In the genomic region with DNA sequence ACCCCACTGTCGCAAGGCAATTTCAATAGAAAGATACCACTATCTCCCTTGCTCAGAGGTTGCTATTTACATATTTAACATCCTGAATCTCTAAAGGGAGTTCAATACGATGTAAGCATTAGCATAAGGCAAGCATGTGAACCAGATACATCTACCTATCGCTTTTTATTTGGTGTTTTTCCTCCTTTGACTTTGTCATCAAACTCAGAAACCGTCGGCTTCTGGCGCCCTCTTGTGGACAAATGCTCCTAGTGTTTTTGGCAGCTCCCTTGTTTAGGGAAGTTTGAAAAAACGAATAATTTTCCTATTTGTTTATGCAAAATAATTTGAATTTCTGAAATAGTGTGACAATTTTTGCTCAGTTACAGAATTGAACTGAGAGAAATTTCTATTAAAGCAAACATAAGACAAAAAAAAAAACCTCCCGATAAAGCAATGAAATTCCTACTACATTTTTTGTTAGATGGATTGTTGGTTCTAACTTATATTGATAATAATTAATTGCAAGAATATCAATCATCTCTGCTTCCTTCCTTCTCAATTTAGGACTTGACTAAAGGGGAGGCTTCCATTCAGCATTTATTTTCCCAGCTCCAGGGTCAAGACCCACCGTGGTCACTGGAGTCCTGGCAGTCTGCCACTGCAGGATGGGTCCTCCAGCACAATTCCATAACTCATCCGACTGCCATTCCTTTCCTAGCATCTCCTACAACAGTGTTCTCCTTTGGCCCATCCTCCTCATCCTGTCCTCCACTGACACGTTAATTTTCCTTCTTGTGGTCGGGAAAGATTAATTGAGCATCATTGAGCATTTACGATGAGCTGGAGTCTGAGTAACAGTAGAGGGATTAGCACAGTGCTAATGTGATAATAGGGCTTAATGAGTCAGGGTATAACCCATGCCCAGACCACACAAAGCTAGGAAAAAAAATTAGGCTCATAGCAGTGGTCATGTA, we compare ENCODE assay signal across 1 cellular context.
TF ChIP-seq lines count a peak whose summit lies in the region.

No MANE protein-coding gene starts in this region.

TF ChIP-seq in K562, 482 proteins besides CTCF, POLR2A, EP300 and RAD21 (continued from another document):
- TF ChIP-seq, protein P1, sequence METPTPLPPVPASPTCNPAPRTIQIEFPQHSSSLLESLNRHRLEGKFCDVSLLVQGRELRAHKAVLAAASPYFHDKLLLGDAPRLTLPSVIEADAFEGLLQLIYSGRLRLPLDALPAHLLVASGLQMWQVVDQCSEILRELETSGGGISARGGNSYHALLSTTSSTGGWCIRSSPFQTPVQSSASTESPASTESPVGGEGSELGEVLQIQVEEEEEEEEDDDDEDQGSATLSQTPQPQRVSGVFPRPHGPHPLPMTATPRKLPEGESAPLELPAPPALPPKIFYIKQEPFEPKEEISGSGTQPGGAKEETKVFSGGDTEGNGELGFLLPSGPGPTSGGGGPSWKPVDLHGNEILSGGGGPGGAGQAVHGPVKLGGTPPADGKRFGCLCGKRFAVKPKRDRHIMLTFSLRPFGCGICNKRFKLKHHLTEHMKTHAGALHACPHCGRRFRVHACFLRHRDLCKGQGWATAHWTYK (CRISPR knock-in tag; IDR thresholded peaks at IDR 0.05), result no peak
- no peak for TF ChIP-seq ATF1 (CRISPR knock-in tag; IDR thresholded peaks at IDR 0.05)
- TF ChIP-seq ATF1 (tag; IDR thresholded peaks at IDR 0.05), result peak; percentile 25; the same call in 1 of the 2 replicates
- no peak for TF ChIP-seq GABPB2 (CRISPR knock-in tag; conservative IDR thresholded peaks at IDR 0.05)
- no peak for TF ChIP-seq RBM25 (IDR thresholded peaks at IDR 0.05; ENCODE audit: low read depth, low read length, severe bottlenecking)
- TF ChIP-seq, protein P2, sequence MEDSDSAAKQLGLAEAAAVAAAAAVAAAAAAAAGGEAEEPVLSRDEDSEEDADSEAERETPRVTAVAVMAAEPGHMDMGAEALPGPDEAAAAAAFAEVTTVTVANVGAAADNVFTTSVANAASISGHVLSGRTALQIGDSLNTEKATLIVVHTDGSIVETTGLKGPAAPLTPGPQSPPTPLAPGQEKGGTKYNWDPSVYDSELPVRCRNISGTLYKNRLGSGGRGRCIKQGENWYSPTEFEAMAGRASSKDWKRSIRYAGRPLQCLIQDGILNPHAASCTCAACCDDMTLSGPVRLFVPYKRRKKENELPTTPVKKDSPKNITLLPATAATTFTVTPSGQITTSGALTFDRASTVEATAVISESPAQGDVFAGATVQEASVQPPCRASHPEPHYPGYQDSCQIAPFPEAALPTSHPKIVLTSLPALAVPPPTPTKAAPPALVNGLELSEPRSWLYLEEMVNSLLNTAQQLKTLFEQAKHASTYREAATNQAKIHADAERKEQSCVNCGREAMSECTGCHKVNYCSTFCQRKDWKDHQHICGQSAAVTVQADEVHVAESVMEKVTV (CRISPR knock-in tag; IDR thresholded peaks at IDR 0.05), result peak; percentile 63; the same call in 1 of the 2 replicates
- no peak for TF ChIP-seq ZNF274 (IDR thresholded peaks at IDR 0.05; ENCODE audit: borderline replicate concordance, low read depth, low read length)
- TF ChIP-seq HDGF (IDR thresholded peaks at IDR 0.05), result no peak
- no peak for TF ChIP-seq KHSRP (IDR thresholded peaks at IDR 0.05)
- no peak for TF ChIP-seq ZNF133 (CRISPR knock-in tag; IDR thresholded peaks at IDR 0.05)
- no peak for TF ChIP-seq ZFX (CRISPR knock-in tag; IDR thresholded peaks at IDR 0.05)
- TF ChIP-seq CHD1 (IDR thresholded peaks at IDR 0.05; ENCODE audit: low read length), result no peak
- TF ChIP-seq FOXK1 (CRISPR knock-in tag; IDR thresholded peaks at IDR 0.05; ENCODE audit: borderline replicate concordance), result no peak
- no peak for TF ChIP-seq IRF2 (CRISPR knock-in tag; IDR thresholded peaks at IDR 0.05)
- TF ChIP-seq ZNF695 (CRISPR knock-in tag; IDR thresholded peaks at IDR 0.05), result no peak
- TF ChIP-seq, protein P3, sequence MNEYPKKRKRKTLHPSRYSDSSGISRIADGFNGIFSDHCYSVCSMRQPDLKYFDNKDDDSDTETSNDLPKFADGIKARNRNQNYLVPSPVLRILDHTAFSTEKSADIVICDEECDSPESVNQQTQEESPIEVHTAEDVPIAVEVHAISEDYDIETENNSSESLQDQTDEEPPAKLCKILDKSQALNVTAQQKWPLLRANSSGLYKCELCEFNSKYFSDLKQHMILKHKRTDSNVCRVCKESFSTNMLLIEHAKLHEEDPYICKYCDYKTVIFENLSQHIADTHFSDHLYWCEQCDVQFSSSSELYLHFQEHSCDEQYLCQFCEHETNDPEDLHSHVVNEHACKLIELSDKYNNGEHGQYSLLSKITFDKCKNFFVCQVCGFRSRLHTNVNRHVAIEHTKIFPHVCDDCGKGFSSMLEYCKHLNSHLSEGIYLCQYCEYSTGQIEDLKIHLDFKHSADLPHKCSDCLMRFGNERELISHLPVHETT (CRISPR knock-in tag; conservative IDR thresholded peaks at IDR 0.05 in 1 of 2, IDR thresholded peaks at IDR 0.05 in 1 of 2), result no peak
- no peak for TF ChIP-seq CREB3L1 (IDR thresholded peaks at IDR 0.05; ENCODE audit: borderline replicate concordance, low read depth)
